23 cellular contexts compared by ENCODE assay signal in genomic region chr17:3905017-3905486, GRCh38. TPM values are rescaled to one million over a fixed set of nuclear protein-coding genes. Genes with fewer than 3 reads are reported as not detected.
A peak's percentile ranks its signal among the peaks of the same experiment; 100 is the strongest.
DNase-seq lines count a peak whose midpoint lies in the region; ATAC-seq lines count a peak whose summit lies in the region.
"Had no signal": no experiment of that assay in that cellular context is flagged by ENCODE, and none has a peak within 500 bp of the region (broad histone marks: within the 10 kb centered on the region; RNA-seq: fewer than 3 reads in every experiment).

No MANE protein-coding gene starts in this region.

- H3K4me3 Mint-ChIP-seq in IgD-negative memory B cell (peak overlapping the region in 3 of 4 donors; percentile 33 to 58 (median 51)), T-helper 17 cell (no peak overlapping the region)
- H3K4me3 Mint-ChIP-seq in stimulated activated naive B cell treated with anti-CD40 and anti-IgM and Interleukin-4, amounts not matched to agents 10 μg/mL and 1 μg/mL and 100 μg/mL, for 72 hours: peak overlapping the region; percentile 21 to 72
- no peak overlapping the region for H3K4me3 Mint-ChIP-seq in natural killer cell treated with Interleukin-12 subunit alpha and Interleukin-12 subunit beta and Interleukin-15 and Interleukin-18, amount 100 ng/mL, for 72 hours
- H3K4me3 Mint-ChIP-seq: activated T-cell treated with anti-CD3 and anti-CD28 coated beads, Interleukin-2, amount 50 U/mL, for 72 hours had no signal

- H3K9me3 Mint-ChIP-seq in IgD-negative memory B cell: no peaks in the 10 kb centered on the region
- no peaks in the 10 kb centered on the region for H3K9me3 Mint-ChIP-seq in stimulated activated naive B cell treated with anti-CD40 and anti-IgM and Interleukin-4, amounts not matched to agents 10 μg/mL and 1 μg/mL and 100 μg/mL, for 72 hours
- no peaks in the 10 kb centered on the region for H3K9me3 Mint-ChIP-seq in natural killer cell treated with Interleukin-12 subunit alpha and Interleukin-12 subunit beta and Interleukin-15 and Interleukin-18, amount 100 ng/mL, for 72 hours
- H3K9me3 Mint-ChIP-seq: activated naive CD4-positive, alpha-beta T cell treated with anti-CD3 and anti-CD28 coated beads, Interleukin-2, amount 50 U/mL, for 72 hours; activated T-cell treated with anti-CD3 and anti-CD28 coated beads, Interleukin-2, amount 50 U/mL, for 72 hours had no signal

- H3K27ac Mint-ChIP-seq in IgD-negative memory B cell: peak overlapping the region in 2 of 3 donors; percentile 53 to 88
- no peak overlapping the region for H3K27ac Mint-ChIP-seq in T-helper 17 cell
- H3K27ac Mint-ChIP-seq in stimulated activated naive B cell treated with anti-CD40 and anti-IgM and Interleukin-4, amounts not matched to agents 10 μg/mL and 1 μg/mL and 100 μg/mL, for 72 hours: peak overlapping the region; percentile 90
- no peak overlapping the region for H3K27ac Mint-ChIP-seq in natural killer cell treated with Interleukin-12 subunit alpha and Interleukin-12 subunit beta and Interleukin-15 and Interleukin-18, amount 100 ng/mL, for 72 hours
- H3K27ac Mint-ChIP-seq: activated naive CD4-positive, alpha-beta T cell treated with anti-CD3 and anti-CD28 coated beads, Interleukin-2, amount 50 U/mL, for 72 hours; activated T-cell treated with anti-CD3 and anti-CD28 coated beads, Interleukin-2, amount 50 U/mL, for 72 hours had no signal

- peaks cover 6 to 11% (median 10%) of the 10 kb centered on the region in 3 donors for H3K4me1 Mint-ChIP-seq in IgD-negative memory B cell
- peaks cover 3% of the 10 kb centered on the region for H3K4me1 Mint-ChIP-seq in T-helper 17 cell
- peaks cover 32 to 59% of the 10 kb centered on the region in 2 donors for H3K4me1 Mint-ChIP-seq in stimulated activated naive B cell treated with anti-CD40 and anti-IgM and Interleukin-4, amounts not matched to agents 10 μg/mL and 1 μg/mL and 100 μg/mL, for 72 hours
- no peaks in the 10 kb centered on the region for H3K4me1 Mint-ChIP-seq in natural killer cell treated with Interleukin-12 subunit alpha and Interleukin-12 subunit beta and Interleukin-15 and Interleukin-18, amount 100 ng/mL, for 72 hours (ENCODE audit: low read depth in 2 of 2)

- ATAC-seq in GM19397 (IDR thresholded peaks at IDR 0.05; ENCODE audit: unreplicated experiment) (peak; percentile 53), T-helper 17 cell (peak; percentile 14), HG02981 (IDR thresholded peaks at IDR 0.05; ENCODE audit: unreplicated experiment) (no peak), GM21723 (IDR thresholded peaks at IDR 0.05; ENCODE audit: unreplicated experiment) (no peak)
- peak; percentile 67 to 68 for ATAC-seq in stimulated activated naive B cell treated with anti-CD40 and anti-IgM and Interleukin-4, amounts not matched to agents 10 μg/mL and 1 μg/mL and 100 μg/mL, for 72 hours (replicated peaks)
- no peak for ATAC-seq in natural killer cell treated with Interleukin-12 subunit alpha and Interleukin-12 subunit beta and Interleukin-15 and Interleukin-18, amount 100 ng/mL, for 72 hours
- ATAC-seq: activated naive CD4-positive, alpha-beta T cell treated with anti-CD3 and anti-CD28 coated beads, Interleukin-2, amount 50 U/mL, for 72 hours; activated T-cell treated with anti-CD3 and anti-CD28 coated beads, Interleukin-2, amount 50 U/mL, for 72 hours; gastroesophageal sphincter; SK-N-SH treated with all-trans-retinoic acid at 6 μM for 48 hours had no signal

- DNase-seq in T-helper 17 cell (no peak), hippocampal formation (lab: John Stamatoyannopoulos, UW) (no peak)
- DNase-seq in stimulated activated naive B cell treated with anti-CD40 and anti-IgM and Interleukin-4, amounts not matched to agents 10 μg/mL and 1 μg/mL and 100 μg/mL, for 72 hours: peak; percentile 51
- DNase-seq in natural killer cell treated with Interleukin-12 subunit alpha and Interleukin-12 subunit beta and Interleukin-15 and Interleukin-18, amount 100 ng/mL, for 72 hours (ENCODE audit: low spot score): no peak
- DNase-seq: activated T-cell treated with anti-CD3 and anti-CD28 coated beads, Interleukin-2, amount 50 U/mL, for 72 hours; Caco-2; effector CD8-positive, alpha-beta T cell; esophagus squamous epithelium; GOT3; kidney; MG63; NCI-H146; occipital lobe; stimulated activated CD4-positive, alpha-beta T cell treated with anti-CD3 and anti-CD28 coated beads, Interleukin-4, amount 100 ng/mL, for 24 hours had no signal

- H3K9me3 ChIP-seq in T-helper 17 cell (ENCODE audit: control insufficient read depth, low read length, poor library complexity, severe bottlenecking): no peaks in the 10 kb centered on the region
- H3K9me3 ChIP-seq: Caco-2, esophagus squamous epithelium, gastroesophageal sphincter, MG63 had no signal

- H3K27me3 Mint-ChIP-seq in IgD-negative memory B cell (peaks cover 3% of the 10 kb centered on the region), T-helper 17 cell (no peaks in the 10 kb centered on the region)
- no peaks in the 10 kb centered on the region for H3K27me3 Mint-ChIP-seq in stimulated activated naive B cell treated with anti-CD40 and anti-IgM and Interleukin-4, amounts not matched to agents 10 μg/mL and 1 μg/mL and 100 μg/mL, for 72 hours
- no peaks in the 10 kb centered on the region for H3K27me3 Mint-ChIP-seq in natural killer cell treated with Interleukin-12 subunit alpha and Interleukin-12 subunit beta and Interleukin-15 and Interleukin-18, amount 100 ng/mL, for 72 hours

- H3K36me3 Mint-ChIP-seq in IgD-negative memory B cell: peaks cover 4% of the 10 kb centered on the region
- H3K36me3 Mint-ChIP-seq in T-helper 17 cell (ENCODE audit: low read depth): no peaks in the 10 kb centered on the region
- peaks cover 15 to 32% of the 10 kb centered on the region in 2 donors for H3K36me3 Mint-ChIP-seq in stimulated activated naive B cell treated with anti-CD40 and anti-IgM and Interleukin-4, amounts not matched to agents 10 μg/mL and 1 μg/mL and 100 μg/mL, for 72 hours
- H3K36me3 Mint-ChIP-seq in natural killer cell treated with Interleukin-12 subunit alpha and Interleukin-12 subunit beta and Interleukin-15 and Interleukin-18, amount 100 ng/mL, for 72 hours: no peaks in the 10 kb centered on the region
- H3K36me3 Mint-ChIP-seq: activated naive CD4-positive, alpha-beta T cell treated with anti-CD3 and anti-CD28 coated beads, Interleukin-2, amount 50 U/mL, for 72 hours had no signal

RNA-seq across cellular contexts. Expression of gene P2RX1, which starts 11.2 kb away (rescaled TPM):
- 2.4 TPM for polyA plus RNA-seq in IgD-negative memory B cell
- total RNA-seq in T-helper 17 cell: 10 to 100 TPM in 1 of 2 donors, 1 to 10 TPM in 1; 4.2 to 15.0 TPM
- total RNA-seq in natural killer cell treated with Interleukin-12 subunit alpha and Interleukin-12 subunit beta and Interleukin-15 and Interleukin-18, amount 100 ng/mL, for 72 hours: 1 to 10 TPM; 3.9 TPM
- total RNA-seq: chondrocyte, occipital lobe, renal cortical epithelial cell had no signal

RNA-seq across cellular contexts. Expression of gene CAMKK1, which starts 12.2 kb away (rescaled TPM):
- 0.53 TPM for polyA plus RNA-seq in IgD-negative memory B cell
- total RNA-seq in T-helper 17 cell: 1 to 10 TPM; 5.8 to 5.9 TPM
- total RNA-seq in natural killer cell treated with Interleukin-12 subunit alpha and Interleukin-12 subunit beta and Interleukin-15 and Interleukin-18, amount 100 ng/mL, for 72 hours: 1 to 10 TPM; 1.5 to 3.3 TPM

RNA-seq across cellular contexts. Expression of gene NCBP3, which starts 59.0 kb away (rescaled TPM):
- 12.5 TPM for polyA plus RNA-seq in IgD-negative memory B cell
- total RNA-seq in T-helper 17 cell: 10 to 100 TPM; 37.0 to 42.9 TPM
- 10 to 100 TPM; 52.4 to 71.9 TPM for total RNA-seq in natural killer cell treated with Interleukin-12 subunit alpha and Interleukin-12 subunit beta and Interleukin-15 and Interleukin-18, amount 100 ng/mL, for 72 hours

RNA-seq across cellular contexts. Expression of gene ATP2A3, which starts 59.2 kb away (rescaled TPM):
- 155 TPM for polyA plus RNA-seq in IgD-negative memory B cell
- total RNA-seq in T-helper 17 cell: 100 to 1,000 TPM; 279 to 298 TPM
- total RNA-seq in natural killer cell treated with Interleukin-12 subunit alpha and Interleukin-12 subunit beta and Interleukin-15 and Interleukin-18, amount 100 ng/mL, for 72 hours: 100 to 1,000 TPM; 125 to 234 TPM

Comparison
In these comparisons a context has a peak if more than half of its experiments do, and no peak if none do; other contexts are left out.
1. ATAC-seq: peak in GM19397 (single experiment), T-helper 17 cell (single experiment) and stimulated activated naive B cell treated with anti-CD40 and anti-IgM and Interleukin-4, amounts not matched to agents 10 μg/mL and 1 μg/mL and 100 μg/mL, for 72 hours (2 of 2); none in natural killer cell treated with Interleukin-12 subunit alpha and Interleukin-12 subunit beta and Interleukin-15 and Interleukin-18, amount 100 ng/mL, for 72 hours (0 of 2), HG02981 (single experiment) and GM21723 (single experiment).
2. H3K27ac Mint-ChIP-seq: peak in IgD-negative memory B cell (2 of 3) and stimulated activated naive B cell treated with anti-CD40 and anti-IgM and Interleukin-4, amounts not matched to agents 10 μg/mL and 1 μg/mL and 100 μg/mL, for 72 hours (single experiment); none in T-helper 17 cell (single experiment) and natural killer cell treated with Interleukin-12 subunit alpha and Interleukin-12 subunit beta and Interleukin-15 and Interleukin-18, amount 100 ng/mL, for 72 hours (0 of 2).
3. H3K4me3 Mint-ChIP-seq: peak in IgD-negative memory B cell (3 of 4) and stimulated activated naive B cell treated with anti-CD40 and anti-IgM and Interleukin-4, amounts not matched to agents 10 μg/mL and 1 μg/mL and 100 μg/mL, for 72 hours (2 of 2); none in T-helper 17 cell (single experiment) and natural killer cell treated with Interleukin-12 subunit alpha and Interleukin-12 subunit beta and Interleukin-15 and Interleukin-18, amount 100 ng/mL, for 72 hours (single experiment).